11 cellular contexts compared by ENCODE assay signal in genomic region chr5:131355972-131356528, GRCh38.
DNase-seq lines count a peak whose midpoint lies in the region; ATAC-seq and TF ChIP-seq lines count a peak whose summit lies in the region.
"Had no signal": no experiment of that assay in that cellular context is flagged by ENCODE, and none has a peak within 500 bp of the region (broad histone marks: within the 10 kb centered on the region; RNA-seq: fewer than 3 reads in every experiment).

No MANE protein-coding gene starts in this region.

- no peaks in the 10 kb centered on the region for H3K9me3 Mint-ChIP-seq in activated CD8-positive, alpha-beta memory T cell treated with anti-CD3 and anti-CD28 coated beads, Interleukin-2, amount 10 ng/mL, durations not matched to agents 7 days and 5 days (ENCODE audit: low read depth)
- H3K9me3 Mint-ChIP-seq: neural crest cell had no signal

- H3K4me3 Mint-ChIP-seq in activated CD8-positive, alpha-beta memory T cell treated with anti-CD3 and anti-CD28 coated beads, Interleukin-2, amount 10 ng/mL, durations not matched to agents 7 days and 5 days, result no peak overlapping the region
- H3K4me3 Mint-ChIP-seq: neural crest cell had no signal

- H3K4me3 ChIP-seq in retinal pigment epithelial cell (ENCODE audit: low read length), result no peak overlapping the region

- DNase-seq in activated CD8-positive, alpha-beta memory T cell treated with anti-CD3 and anti-CD28 coated beads, Interleukin-2, amount 10 ng/mL, durations not matched to agents 7 days and 5 days, result no peak
- DNase-seq in activated CD8-positive, alpha-beta memory T cell treated with anti-CD3 and anti-CD28 coated beads for 24 hours, result no peak
- DNase-seq in amniotic epithelial cell (ENCODE audit: low read depth) (peak; percentile 27), retinal pigment epithelial cell (ENCODE audit: low read depth) (peak; percentile 25), NCI-H748 treated with DMSO at 0.1 percent for 48 hours (lab: John Stamatoyannopoulos, UW) (no peak), left ventricle myocardium superior (no peak), GM13977 (ENCODE audit: low spot score) (no peak)
- DNase-seq: glutamatergic neuron, NCI-H1436 had no signal

- ATAC-seq in activated CD8-positive, alpha-beta memory T cell treated with anti-CD3 and anti-CD28 coated beads, Interleukin-2, amount 10 ng/mL, durations not matched to agents 7 days and 5 days, result no peak
- peak; percentile 37 for ATAC-seq in HG03108 (IDR thresholded peaks at IDR 0.05; ENCODE audit: unreplicated experiment)
- no peak for ATAC-seq in left ventricle myocardium superior

- no peaks in the 10 kb centered on the region for H3K27me3 Mint-ChIP-seq in activated CD8-positive, alpha-beta memory T cell treated with anti-CD3 and anti-CD28 coated beads, Interleukin-2, amount 10 ng/mL, durations not matched to agents 7 days and 5 days

- TF ChIP-seq CTCF in retinal pigment epithelial cell (conservative IDR thresholded peaks at IDR 0.05; ENCODE audit: low read depth, low read length), result no peak
- TF ChIP-seq CTCF in GM13977 (IDR thresholded peaks at IDR 0.05; ENCODE audit: extremely low read depth, insufficient read depth, missing control alignments), result no peak

- intact Hi-C loops in left ventricle myocardium superior (cut with micrococcal nuclease), result no loop called here

- peaks cover 22% of the 10 kb centered on the region for H3K36me3 Mint-ChIP-seq in activated CD8-positive, alpha-beta memory T cell treated with anti-CD3 and anti-CD28 coated beads, Interleukin-2, amount 10 ng/mL, durations not matched to agents 7 days and 5 days

- H3K27ac Mint-ChIP-seq in activated CD8-positive, alpha-beta memory T cell treated with anti-CD3 and anti-CD28 coated beads, Interleukin-2, amount 10 ng/mL, durations not matched to agents 7 days and 5 days, result peak overlapping the region; percentile 66

- CTCF ChIA-PET in activated CD8-positive, alpha-beta memory T cell treated with anti-CD3 and anti-CD28 coated beads, Interleukin-2, amount 10 ng/mL, durations not matched to agents 7 days and 5 days (lab: Charles Lee), result interaction anchor here (1.2 to 1.8 kb wide), 4 partner anchors 17 to 26 kb away, joined by 3 to 4 read pairs (median 3); no protein-coding TSS in a partner anchor

- peaks cover 59% of the 10 kb centered on the region for H3K4me1 Mint-ChIP-seq in activated CD8-positive, alpha-beta memory T cell treated with anti-CD3 and anti-CD28 coated beads, Interleukin-2, amount 10 ng/mL, durations not matched to agents 7 days and 5 days
- H3K4me1 Mint-ChIP-seq: neural crest cell had no signal

- in situ Hi-C loops in GM13977 (cut with MboI; ENCODE audit: low pct_unique_long_range_greater_than_20kb, low sequenced_read_pairs, unreplicated experiment), result no loop called here

Comparison
In these comparisons a context has a peak if more than half of its experiments do, and no peak if none do; other contexts are left out.
1. DNase-seq: peak in amniotic epithelial cell (single experiment) and retinal pigment epithelial cell (single experiment); none in activated CD8-positive, alpha-beta memory T cell treated with anti-CD3 and anti-CD28 coated beads, Interleukin-2, amount 10 ng/mL, durations not matched to agents 7 days and 5 days (single experiment), activated CD8-positive, alpha-beta memory T cell treated with anti-CD3 and anti-CD28 coated beads for 24 hours (single experiment), NCI-H748 treated with DMSO at 0.1 percent for 48 hours (single experiment), left ventricle myocardium superior (single experiment) and GM13977 (single experiment).